Comparison of ENCODE assay signal across 8 cellular contexts in genomic region chr2:74515271-74516069, GRCh38. TPM values are rescaled to one million over a fixed set of nuclear protein-coding genes. Genes with fewer than 3 reads are reported as not detected.
DNase-seq lines count a peak whose midpoint lies in the region; ATAC-seq lines count a peak whose summit lies in the region.

No MANE protein-coding gene starts in this region.

- peaks cover 24% of the 10 kb centered on the region for H3K4me1 Mint-ChIP-seq in T-helper 2 cell treated with Interferon-gamma antibody and Interleukin-4, amounts not matched to agents 5 μg/mL and 100 μg/mL, for 36 hours (ENCODE audit: low read depth)

- H3K4me1 ChIP-seq in iPS DF 6.9 (ENCODE audit: control insufficient read depth, insufficient read depth, low read length) (peaks cover 9% of the 10 kb centered on the region), skeletal muscle satellite cell (ENCODE audit: control insufficient read depth, insufficient read depth, low read length) (peaks cover 10% of the 10 kb centered on the region)

- WGBS in iPS DF 6.9 (ENCODE audit: insufficient coverage, insufficient read length) = no CpG with 5 or more reads among the region's 76 CpGs

- no peaks in the 10 kb centered on the region for H3K9me3 Mint-ChIP-seq in T-helper 2 cell treated with Interferon-gamma antibody and Interleukin-4, amounts not matched to agents 5 μg/mL and 100 μg/mL, for 36 hours

- no peak for DNase-seq in T-helper 2 cell treated with Interferon-gamma antibody and Interleukin-4, amounts not matched to agents 5 μg/mL and 100 μg/mL, for 36 hours (ENCODE audit: low spot score)
- DNase-seq in iPS DF 6.9 (ENCODE audit: low read depth, low spot score) (no peak), NCI-H2029 treated with DMSO at 0.1 percent for 48 hours (lab: John Stamatoyannopoulos, UW) (no peak)
- DNase-seq in NK-92 treated with Interleukin-12 subunit alpha and Interleukin-12 subunit beta, amount 100 ng/mL, for 24 hours (lab: John Stamatoyannopoulos, UW) = no peak

- H3K27me3 Mint-ChIP-seq in T-helper 2 cell treated with Interferon-gamma antibody and Interleukin-4, amounts not matched to agents 5 μg/mL and 100 μg/mL, for 36 hours (ENCODE audit: low read depth) = peaks cover 80% of the 10 kb centered on the region

- peak overlapping the region; percentile 49 for H3K27ac Mint-ChIP-seq in T-helper 2 cell treated with Interferon-gamma antibody and Interleukin-4, amounts not matched to agents 5 μg/mL and 100 μg/mL, for 36 hours

- no peak overlapping the region for H3K27ac ChIP-seq in iPS DF 6.9 (ENCODE audit: low read length)

- H3K36me3 ChIP-seq in iPS DF 6.9 (ENCODE audit: control insufficient read depth, insufficient read depth, low read length) (no peaks in the 10 kb centered on the region), skeletal muscle satellite cell (ENCODE audit: insufficient read depth, low read length) (no peaks in the 10 kb centered on the region)

- H3K9ac ChIP-seq in skeletal muscle satellite cell (ENCODE audit: low read depth, low read length) = no peak overlapping the region

- ATAC-seq in GM19395 (IDR thresholded peaks at IDR 0.05; ENCODE audit: unreplicated experiment) = peak; percentile 24
- no peak for ATAC-seq in GM18519 (IDR thresholded peaks at IDR 0.05; ENCODE audit: low FRiP score, unreplicated experiment)
- no peak for ATAC-seq in HG02588 (IDR thresholded peaks at IDR 0.05; ENCODE audit: unreplicated experiment)

- peaks cover 73% of the 10 kb centered on the region for H3K27me3 ChIP-seq in iPS DF 6.9 (ENCODE audit: control insufficient read depth, insufficient read depth, low read length)
- peaks cover 79% of the 10 kb centered on the region for H3K27me3 ChIP-seq in skeletal muscle satellite cell (ENCODE audit: control insufficient read depth, insufficient read depth, low read length)

- H3K9me3 ChIP-seq in iPS DF 6.9 (ENCODE audit: control insufficient read depth, insufficient read depth, low read length) = no peaks in the 10 kb centered on the region
- H3K9me3 ChIP-seq in skeletal muscle satellite cell (replicated peaks; ENCODE audit: low read length) = peaks cover 5% of the 10 kb centered on the region

- H3K4me2 ChIP-seq in skeletal muscle satellite cell (ENCODE audit: low read length) = peak overlapping the region; percentile 64

- peak overlapping the region; percentile 82 for H3K4me3 Mint-ChIP-seq in T-helper 2 cell treated with Interferon-gamma antibody and Interleukin-4, amounts not matched to agents 5 μg/mL and 100 μg/mL, for 36 hours

- H3K36me3 Mint-ChIP-seq in T-helper 2 cell treated with Interferon-gamma antibody and Interleukin-4, amounts not matched to agents 5 μg/mL and 100 μg/mL, for 36 hours (ENCODE audit: low read depth) = peaks cover 8% of the 10 kb centered on the region

- H3K4me3 ChIP-seq in iPS DF 6.9 (ENCODE audit: low read length) = peak overlapping the region; percentile 21; the same call in 1 of the 2 replicates
- peak overlapping the region; percentile 55 for H3K4me3 ChIP-seq in skeletal muscle satellite cell (ENCODE audit: low read length)

RNA-seq across cellular contexts. Expression of gene TLX2, which starts 1.2 kb away (rescaled TPM):
- under 0.01 TPM in 1 of 2 replicates, not detected in the other for total RNA-seq in skeletal muscle satellite cell (2012; rRNA removed)

RNA-seq across cellular contexts. Expression of gene PCGF1, which starts 8.0 kb away (rescaled TPM):
- total RNA-seq in skeletal muscle satellite cell (2012; rRNA removed) = 11.7 and 22.5 TPM in 2 replicates

RNA-seq across cellular contexts. Expression of gene DQX1, which starts 10.6 kb away (rescaled TPM):
- under 0.01 and 0.51 TPM in 2 replicates for total RNA-seq in skeletal muscle satellite cell (2012; rRNA removed)

RNA-seq across cellular contexts. Expression of gene AUP1, which starts 14.0 kb away (rescaled TPM):
- 101 and 167 TPM in 2 replicates for total RNA-seq in skeletal muscle satellite cell (2012; rRNA removed)

RNA-seq across cellular contexts. Expression of gene HTRA2, which starts 14.3 kb away (rescaled TPM):
- total RNA-seq in skeletal muscle satellite cell (2012; rRNA removed) = 41.1 and 44.1 TPM in 2 replicates
